ENCODE assay signal across 15 cellular contexts in the genomic region with DNA sequence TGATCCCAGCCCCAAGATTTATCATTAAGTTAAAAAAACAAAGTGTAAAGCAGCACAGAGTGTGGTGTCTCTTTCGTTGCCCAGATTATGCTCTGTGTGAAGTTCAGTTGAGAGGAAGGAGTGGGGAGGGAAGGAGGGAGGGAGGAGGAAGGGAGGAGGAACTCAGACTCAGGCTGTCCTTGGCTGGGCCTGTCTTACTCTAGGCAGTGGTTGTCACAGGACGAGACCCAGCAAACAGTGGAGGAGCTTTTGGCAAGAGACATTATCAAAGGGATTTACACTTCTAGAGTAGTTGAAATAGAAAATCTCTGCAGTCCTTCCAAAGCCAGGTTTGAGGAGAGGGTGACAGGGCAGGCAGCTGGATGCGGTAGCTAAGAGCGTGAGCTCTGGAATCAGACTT. TPM values are rescaled to one million over a fixed set of nuclear protein-coding genes. Genes with fewer than 3 reads are reported as not detected.
DNase-seq lines count a peak whose midpoint lies in the region; ATAC-seq and TF ChIP-seq lines count a peak whose summit lies in the region.
"Had no signal": no experiment of that assay in that cellular context is flagged by ENCODE, and none has a peak within 500 bp of the region (broad histone marks: within the 10 kb centered on the region; RNA-seq: fewer than 3 reads in every experiment).

No MANE protein-coding gene starts in this region.

- H2BK12ac ChIP-seq in trophoblast cell (ENCODE audit: low read length), result no peak overlapping the region

- peak overlapping the region; percentile 16 for H4K12ac ChIP-seq in trophoblast cell (ENCODE audit: low read depth, low read length)

- H3K36me3 ChIP-seq in CD4-positive, alpha-beta memory T cell (ENCODE audit: insufficient read depth, low read length), result peaks cover 7% of the 10 kb centered on the region
- H3K36me3 ChIP-seq in NT2/D1 (ENCODE audit: insufficient read depth, insufficient read length, low read length), result peaks cover 38% of the 10 kb centered on the region
- H3K36me3 ChIP-seq in trophoblast cell (ENCODE audit: control insufficient read depth in 1 of 2, insufficient read depth in 2 of 2, low read length in 2 of 2), result peaks cover 10 to 13% of the 10 kb centered on the region in 2 experiments
- peaks cover 15 to 49% of the 10 kb centered on the region in 2 donors for H3K36me3 ChIP-seq in ascending aorta

- no peak for DNase-seq in CD4-positive, alpha-beta memory T cell
- DNase-seq in NT2/D1 (ENCODE audit: low read depth, low spot score), result no peak
- peak; percentile 22 for DNase-seq in fibroblast of pulmonary artery (ENCODE audit: low read depth)
- DNase-seq in trophoblast cell, result no peak
- DNase-seq in ascending aorta (ENCODE audit: low spot score in 2 of 2), result no peak
- no peak for DNase-seq in SIG-M5 (lab: John Stamatoyannopoulos, UW)
- DNase-seq: BE2C; foreskin fibroblast; NCI-H1436 treated with DMSO at 0.1 percent for 48 hours; NCI-H226; stimulated activated CD4-positive, alpha-beta T cell treated with anti-CD3 and anti-CD28 coated beads, Interleukin-12 subunit alpha, Interleukin-12 subunit beta, amount 100 ng/mL, for 4 hours had no signal

- H3K9me3 ChIP-seq in CD4-positive, alpha-beta memory T cell (ENCODE audit: control insufficient read depth in 1 of 2, low read length in 2 of 2), result no peaks in the 10 kb centered on the region
- H3K9me3 ChIP-seq in NT2/D1 (ENCODE audit: insufficient read depth, low read length) (peaks cover 2% of the 10 kb centered on the region; the same call in 1 of the 2 replicates), trophoblast cell (ENCODE audit: insufficient read depth, low read depth, low read length) (peaks cover 1% of the 10 kb centered on the region), ascending aorta (no peaks in the 10 kb centered on the region)
- H3K9me3 ChIP-seq: BE2C had no signal

- H2AK5ac ChIP-seq in trophoblast cell (ENCODE audit: low read length), result peak overlapping the region; percentile 22

- H3K9ac ChIP-seq in NT2/D1 (ENCODE audit: insufficient read length, low read depth) (peak overlapping the region; percentile 51), trophoblast cell (ENCODE audit: low read length) (no peak overlapping the region)

- intact Hi-C loops in CD4-positive, alpha-beta memory T cell (cut with micrococcal nuclease), result no loop called here
- intact Hi-C loops in ascending aorta (cut with DNase I), result no loop called here

- POLR2A ChIA-PET in CD4-positive, alpha-beta memory T cell (lab: Charles Lee; ENCODE audit: partially characterized antibody), result interaction anchor here (2.5 kb wide), 1 partner anchor 28 kb away, joined by 7 read pairs; a partner anchor contains a TSS

- H3K27ac ChIP-seq in CD4-positive, alpha-beta memory T cell (ENCODE audit: low read depth, low read length), result no peak overlapping the region
- no peak overlapping the region for H3K27ac ChIP-seq in trophoblast cell (ENCODE audit: low read depth, low read length)
- H3K27ac ChIP-seq in ascending aorta, result no peak overlapping the region

- peaks cover 27 to 57% (median 32%) of the 10 kb centered on the region in 4 donors for H3K4me1 Mint-ChIP-seq in CD4-positive, alpha-beta memory T cell

- H3K9me3 Mint-ChIP-seq in CD4-positive, alpha-beta memory T cell, result peaks cover 0 to 5% (median 2%) of the 10 kb centered on the region in 8 donors

- peaks cover 4% of the 10 kb centered on the region for H3K79me1 ChIP-seq in trophoblast cell (ENCODE audit: low read length)

- no peak overlapping the region for H2BK120ac ChIP-seq in trophoblast cell (ENCODE audit: insufficient read depth, low read length, poor library complexity)

- no peak overlapping the region for H3K23ac ChIP-seq in trophoblast cell (ENCODE audit: low read length)

- no peak overlapping the region for H2BK5ac ChIP-seq in trophoblast cell (ENCODE audit: low read depth, low read length, poor library complexity)

- H3K4me2 ChIP-seq in trophoblast cell (ENCODE audit: low read length), result no peak overlapping the region

- H3K14ac ChIP-seq in trophoblast cell (ENCODE audit: low read length), result no peak overlapping the region

- TF ChIP-seq CTCF in fibroblast of pulmonary artery (IDR thresholded peaks at IDR 0.05; ENCODE audit: low read length, missing control alignments) (no peak), ascending aorta (IDR thresholded peaks at IDR 0.05) (no peak)

- H3K18ac ChIP-seq in trophoblast cell (ENCODE audit: low read length), result no peak overlapping the region

- peak overlapping the region in 6 of 8 donors; percentile 20 to 60 (median 42) for H3K4me3 Mint-ChIP-seq in CD4-positive, alpha-beta memory T cell

- no peak overlapping the region for H3K4ac ChIP-seq in trophoblast cell (ENCODE audit: low read depth, low read length)

- peak overlapping the region in 6 of 7 donors; percentile 22 to 85 (median 65) for H3K27ac Mint-ChIP-seq in CD4-positive, alpha-beta memory T cell

- H3K4me1 ChIP-seq in CD4-positive, alpha-beta memory T cell (ENCODE audit: insufficient read depth, low read length), result peaks cover 26% of the 10 kb centered on the region
- H3K4me1 ChIP-seq in NT2/D1 (ENCODE audit: insufficient read depth, insufficient read length) (peaks cover 6% of the 10 kb centered on the region), trophoblast cell (ENCODE audit: control insufficient read depth in 1 of 2, insufficient read depth in 2 of 2, low read length in 2 of 2) (peaks cover 13 to 17% of the 10 kb centered on the region in 2 experiments), ascending aorta (no peaks in the 10 kb centered on the region)
- H3K4me1 ChIP-seq: BE2C had no signal

- H3K27me3 Mint-ChIP-seq in CD4-positive, alpha-beta memory T cell, result no peaks in the 10 kb centered on the region

- H3K79me2 ChIP-seq in trophoblast cell (ENCODE audit: control insufficient read depth, insufficient read depth, low read length, poor library complexity), result no peaks in the 10 kb centered on the region

- no CpG with 5 or more reads among the region's 4 CpGs for WGBS in trophoblast cell (ENCODE audit: extremely low coverage, insufficient coverage, insufficient read length)

- H3K36me3 Mint-ChIP-seq in CD4-positive, alpha-beta memory T cell, result peaks cover 33 to 37% of the 10 kb centered on the region in 2 donors

- H4K8ac ChIP-seq in trophoblast cell (ENCODE audit: low read depth, low read length), result no peak overlapping the region

- ATAC-seq in GM21381 (IDR thresholded peaks at IDR 0.05; ENCODE audit: unreplicated experiment), result no peak
- ATAC-seq: activated CD4-positive, CD25-positive, alpha-beta regulatory T cell treated with anti-CD3 and anti-CD28 coated beads, Interleukin-2, amount 50 U/mL, for 24 hours; HCT116; K562 had no signal

- H3K27me3 ChIP-seq in CD4-positive, alpha-beta memory T cell (ENCODE audit: insufficient read depth, low read length), result no peaks in the 10 kb centered on the region
- H3K27me3 ChIP-seq in NT2/D1 (ENCODE audit: insufficient read depth, insufficient read length) (no peaks in the 10 kb centered on the region), trophoblast cell (ENCODE audit: insufficient read depth, low read length) (no peaks in the 10 kb centered on the region), ascending aorta (no peaks in the 10 kb centered on the region)
- H3K27me3 ChIP-seq: BE2C had no signal

- no peak overlapping the region for H4K91ac ChIP-seq in trophoblast cell (ENCODE audit: low read depth, low read length)

- no peak overlapping the region for H3K4me3 ChIP-seq in CD4-positive, alpha-beta memory T cell (ENCODE audit: low read length in 2 of 2)
- no peak overlapping the region for H3K4me3 ChIP-seq in NT2/D1 (ENCODE audit: insufficient read length, low read depth)
- no peak overlapping the region for H3K4me3 ChIP-seq in fibroblast of pulmonary artery (replicated peaks; ENCODE audit: low read depth, low read length)
- no peak overlapping the region for H3K4me3 ChIP-seq in trophoblast cell (ENCODE audit: low read depth, low read length)
- no peak overlapping the region for H3K4me3 ChIP-seq in ascending aorta
- H3K4me3 ChIP-seq: K562 had no signal

- no peak overlapping the region for H2AFZ ChIP-seq in trophoblast cell (ENCODE audit: insufficient read depth, low read length, poor library complexity)

- CTCF ChIA-PET in CD4-positive, alpha-beta memory T cell (lab: Charles Lee; ENCODE audit: partially characterized antibody), result no interaction called here

RNA-seq across cellular contexts. Expression of a gene that starts 27.8 kb away (rescaled TPM):
- 10 to 100 TPM; 15.3 to 16.6 TPM for total RNA-seq in CD4-positive, alpha-beta memory T cell
- polyA plus RNA-seq in CD4-positive, alpha-beta memory T cell, result 10 to 100 TPM in 1 of 2 donors, 1 to 10 TPM in 1; 4.0 to 15.2 TPM
- polyA plus RNA-seq in trophoblast cell (2013), result 39.6 and 42.3 TPM in 2 replicates
- total RNA-seq in ascending aorta, result 2.4 TPM

RNA-seq across cellular contexts. Expression of a gene that starts 27.9 kb away (rescaled TPM):
- total RNA-seq in CD4-positive, alpha-beta memory T cell, result 1 to 10 TPM; 1.7 to 3.1 TPM
- 1 to 10 TPM; 1.3 to 4.1 TPM for polyA plus RNA-seq in CD4-positive, alpha-beta memory T cell
- 4.5 and 6.0 TPM in 2 replicates for polyA plus RNA-seq in trophoblast cell (2013)
- not detected for total RNA-seq in ascending aorta
